ENCODE assay signal across 8 cellular contexts in genomic region chr19:45016388-45017314, GRCh38. TPM values are rescaled to one million over a fixed set of nuclear protein-coding genes. Genes with fewer than 3 reads are reported as not detected.
DNase-seq lines count a peak whose midpoint lies in the region; ATAC-seq and TF ChIP-seq lines count a peak whose summit lies in the region.

No MANE protein-coding gene starts in this region.

- H3K27ac Mint-ChIP-seq in CD4-positive, alpha-beta memory T cell: peak overlapping the region; percentile 89 to 96 (median 95)
- peak overlapping the region; percentile 88 for H3K27ac Mint-ChIP-seq in activated CD8-positive, alpha-beta T cell treated with anti-CD3 and anti-CD28 coated beads for 36 hours
- peak overlapping the region; percentile 82 for H3K27ac Mint-ChIP-seq in stimulated activated memory B cell treated with anti-CD40 and anti-IgM and Interleukin-4, amounts not matched to agents 10 μg/mL and 1 μg/mL and 100 μg/mL, for 72 hours

- peaks cover 8 to 29% of the 10 kb centered on the region in 2 donors for H3K36me3 Mint-ChIP-seq in CD4-positive, alpha-beta memory T cell
- peaks cover 21% of the 10 kb centered on the region for H3K36me3 Mint-ChIP-seq in activated CD8-positive, alpha-beta T cell treated with anti-CD3 and anti-CD28 coated beads for 36 hours (ENCODE audit: low read depth)
- peaks cover 14% of the 10 kb centered on the region for H3K36me3 Mint-ChIP-seq in stimulated activated memory B cell treated with anti-CD40 and anti-IgM and Interleukin-4, amounts not matched to agents 10 μg/mL and 1 μg/mL and 100 μg/mL, for 72 hours

- peaks cover 17% of the 10 kb centered on the region for H3K4me1 ChIP-seq in CD4-positive, alpha-beta memory T cell (ENCODE audit: insufficient read depth, low read length)
- peaks cover 6% of the 10 kb centered on the region for H3K4me1 ChIP-seq in effector memory CD4-positive, alpha-beta T cell (ENCODE audit: control insufficient read depth, insufficient read depth, low read length, poor library complexity, severe bottlenecking)

- peaks cover 9% of the 10 kb centered on the region for H3K36me3 ChIP-seq in CD4-positive, alpha-beta memory T cell (ENCODE audit: insufficient read depth, low read length)
- peaks cover 30% of the 10 kb centered on the region for H3K36me3 ChIP-seq in effector memory CD4-positive, alpha-beta T cell (ENCODE audit: control insufficient read depth, insufficient read depth, low read length)

- H3K27me3 ChIP-seq in CD4-positive, alpha-beta memory T cell (ENCODE audit: insufficient read depth, low read length): no peaks in the 10 kb centered on the region
- no peaks in the 10 kb centered on the region for H3K27me3 ChIP-seq in effector memory CD4-positive, alpha-beta T cell (replicated peaks; ENCODE audit: control insufficient read depth, insufficient read depth, low read length, poor library complexity, severe bottlenecking)

- ATAC-seq in GM19035 (IDR thresholded peaks at IDR 0.05; ENCODE audit: unreplicated experiment) (peak; percentile 82), HG03342 (IDR thresholded peaks at IDR 0.05; ENCODE audit: unreplicated experiment) (peak; percentile 73)
- peak; percentile 87 for ATAC-seq in activated CD8-positive, alpha-beta T cell treated with anti-CD3 and anti-CD28 coated beads for 36 hours
- ATAC-seq in stimulated activated memory B cell treated with anti-CD40 and anti-IgM and Interleukin-4, amounts not matched to agents 10 μg/mL and 1 μg/mL and 100 μg/mL, for 72 hours: peak; percentile 96

- intact Hi-C loops in CD4-positive, alpha-beta memory T cell (cut with micrococcal nuclease): loop anchor here (1.0 to 2.0 kb wide), 5 partner anchors 16 to 322 kb away; partner anchors contain the start of gene RELB
- intact Hi-C loops in activated CD8-positive, alpha-beta T cell treated with anti-CD3 and anti-CD28 coated beads for 36 hours (cut with micrococcal nuclease): no loop called here

- no peaks in the 10 kb centered on the region for H3K9me3 Mint-ChIP-seq in CD4-positive, alpha-beta memory T cell
- no peaks in the 10 kb centered on the region for H3K9me3 Mint-ChIP-seq in activated CD8-positive, alpha-beta T cell treated with anti-CD3 and anti-CD28 coated beads for 36 hours
- no peaks in the 10 kb centered on the region for H3K9me3 Mint-ChIP-seq in stimulated activated memory B cell treated with anti-CD40 and anti-IgM and Interleukin-4, amounts not matched to agents 10 μg/mL and 1 μg/mL and 100 μg/mL, for 72 hours

- peak; percentile 61 for TF ChIP-seq CTCF in activated CD8-positive, alpha-beta T cell treated with anti-CD3 and anti-CD28 coated beads for 36 hours (IDR thresholded peaks at IDR 0.05)

- peak; percentile 78 to 97 (median 81) for DNase-seq in CD4-positive, alpha-beta memory T cell
- DNase-seq in NCI-H82 (lab: John Stamatoyannopoulos, UW): peak; percentile 89
- DNase-seq in activated CD8-positive, alpha-beta T cell treated with anti-CD3 and anti-CD28 coated beads for 36 hours: peak; percentile 87
- DNase-seq in effector memory CD4-positive, alpha-beta T cell: peak; percentile 81 to 86 (median 84)
- DNase-seq in mucosa of gallbladder (ENCODE audit: low spot score): peak; percentile 68

- CTCF ChIA-PET in CD4-positive, alpha-beta memory T cell (lab: Charles Lee; ENCODE audit: partially characterized antibody): interaction anchor here (0.7 to 1.4 kb wide), 4 partner anchors 13 to 110 kb away, joined by 3 to 5 read pairs (median 3); no protein-coding TSS in a partner anchor
- CTCF ChIA-PET in activated CD8-positive, alpha-beta T cell treated with anti-CD3 and anti-CD28 coated beads for 36 hours (lab: Charles Lee): interaction anchor here (0.8 to 1.3 kb wide), 5 partner anchors 14 to 170 kb away, joined by 3 to 6 read pairs (median 3); partner anchors contain the start of gene CLASRP

- POLR2A ChIA-PET in CD4-positive, alpha-beta memory T cell (lab: Charles Lee; ENCODE audit: partially characterized antibody): interaction anchor here (1.4 kb wide), 1 partner anchor 15 kb away, joined by 6 read pairs; the partner anchor contains the start of gene RELB
- POLR2A ChIA-PET in activated CD8-positive, alpha-beta T cell treated with anti-CD3 and anti-CD28 coated beads for 36 hours (lab: Charles Lee): interaction anchor here (0.6 to 1.5 kb wide), 5 partner anchors 16 to 867 kb away, joined by 3 to 4 read pairs (median 3); partner anchors contain the start of genes CLASRP and RELB

- H3K9me3 ChIP-seq in CD4-positive, alpha-beta memory T cell (ENCODE audit: control insufficient read depth in 1 of 2, low read length in 2 of 2): no peaks in the 10 kb centered on the region
- H3K9me3 ChIP-seq in effector memory CD4-positive, alpha-beta T cell (ENCODE audit: control insufficient read depth, low read length): no peaks in the 10 kb centered on the region

- peak overlapping the region; percentile 28 to 86 (median 69) for H3K4me3 Mint-ChIP-seq in CD4-positive, alpha-beta memory T cell
- H3K4me3 Mint-ChIP-seq in activated CD8-positive, alpha-beta T cell treated with anti-CD3 and anti-CD28 coated beads for 36 hours: peak overlapping the region; percentile 39
- peak overlapping the region; percentile 62 for H3K4me3 Mint-ChIP-seq in stimulated activated memory B cell treated with anti-CD40 and anti-IgM and Interleukin-4, amounts not matched to agents 10 μg/mL and 1 μg/mL and 100 μg/mL, for 72 hours

- peaks cover 8 to 24% (median 15%) of the 10 kb centered on the region in 4 donors for H3K4me1 Mint-ChIP-seq in CD4-positive, alpha-beta memory T cell
- peaks cover 9% of the 10 kb centered on the region for H3K4me1 Mint-ChIP-seq in activated CD8-positive, alpha-beta T cell treated with anti-CD3 and anti-CD28 coated beads for 36 hours (ENCODE audit: low read depth)
- H3K4me1 Mint-ChIP-seq in stimulated activated memory B cell treated with anti-CD40 and anti-IgM and Interleukin-4, amounts not matched to agents 10 μg/mL and 1 μg/mL and 100 μg/mL, for 72 hours: peaks cover 23% of the 10 kb centered on the region

- H3K27ac ChIP-seq in CD4-positive, alpha-beta memory T cell (ENCODE audit: low read depth, low read length): peak overlapping the region; percentile 88
- H3K27ac ChIP-seq in effector memory CD4-positive, alpha-beta T cell (ENCODE audit: insufficient read depth, low read length, poor library complexity, severe bottlenecking): peak overlapping the region; percentile 93

- H3K4me3 ChIP-seq in CD4-positive, alpha-beta memory T cell (ENCODE audit: low read length in 2 of 2): peak overlapping the region; percentile 6 to 7
- no peak overlapping the region for H3K4me3 ChIP-seq in effector memory CD4-positive, alpha-beta T cell (ENCODE audit: insufficient read depth, low read depth, low read length, poor library complexity, severe bottlenecking)

- H3K27me3 Mint-ChIP-seq in CD4-positive, alpha-beta memory T cell: no peaks in the 10 kb centered on the region
- no peaks in the 10 kb centered on the region for H3K27me3 Mint-ChIP-seq in activated CD8-positive, alpha-beta T cell treated with anti-CD3 and anti-CD28 coated beads for 36 hours
- H3K27me3 Mint-ChIP-seq in stimulated activated memory B cell treated with anti-CD40 and anti-IgM and Interleukin-4, amounts not matched to agents 10 μg/mL and 1 μg/mL and 100 μg/mL, for 72 hours: no peaks in the 10 kb centered on the region

RNA-seq across cellular contexts. Expression of gene RELB, which starts 15.4 kb away (rescaled TPM):
- total RNA-seq in CD4-positive, alpha-beta memory T cell: 10 to 100 TPM; 38.8 to 39.8 TPM
- 10 to 100 TPM; 19.7 to 31.2 TPM for polyA plus RNA-seq in CD4-positive, alpha-beta memory T cell
- 10 to 100 TPM; 37.6 to 37.9 TPM for total RNA-seq in activated CD8-positive, alpha-beta T cell treated with anti-CD3 and anti-CD28 coated beads for 36 hours
- 12.2 TPM for total RNA-seq in mucosa of gallbladder

RNA-seq across cellular contexts. Expression of gene CLASRP, which starts 22.2 kb away (rescaled TPM):
- total RNA-seq in CD4-positive, alpha-beta memory T cell: 100 to 1,000 TPM; 156 to 163 TPM
- polyA plus RNA-seq in CD4-positive, alpha-beta memory T cell: 10 to 100 TPM in 1 of 2 donors, 1 to 10 TPM in 1; 3.8 to 12.7 TPM
- total RNA-seq in activated CD8-positive, alpha-beta T cell treated with anti-CD3 and anti-CD28 coated beads for 36 hours: 10 to 100 TPM; 72.7 to 80.5 TPM
- total RNA-seq in mucosa of gallbladder: 101 TPM

RNA-seq across cellular contexts. Expression of gene ZNF296, which starts 59.6 kb away (rescaled TPM):
- total RNA-seq in CD4-positive, alpha-beta memory T cell: 1 to 10 TPM; 1.7 to 1.9 TPM
- 1 to 10 TPM in 1 of 2 donors, under 1 TPM in 1; 0.98 to 3.2 TPM for polyA plus RNA-seq in CD4-positive, alpha-beta memory T cell
- total RNA-seq in activated CD8-positive, alpha-beta T cell treated with anti-CD3 and anti-CD28 coated beads for 36 hours: 1 to 10 TPM; 5.0 to 6.3 TPM
- 2.3 TPM for total RNA-seq in mucosa of gallbladder
